Comparison of ENCODE assay signal across 1 cellular context in the genomic region with DNA sequence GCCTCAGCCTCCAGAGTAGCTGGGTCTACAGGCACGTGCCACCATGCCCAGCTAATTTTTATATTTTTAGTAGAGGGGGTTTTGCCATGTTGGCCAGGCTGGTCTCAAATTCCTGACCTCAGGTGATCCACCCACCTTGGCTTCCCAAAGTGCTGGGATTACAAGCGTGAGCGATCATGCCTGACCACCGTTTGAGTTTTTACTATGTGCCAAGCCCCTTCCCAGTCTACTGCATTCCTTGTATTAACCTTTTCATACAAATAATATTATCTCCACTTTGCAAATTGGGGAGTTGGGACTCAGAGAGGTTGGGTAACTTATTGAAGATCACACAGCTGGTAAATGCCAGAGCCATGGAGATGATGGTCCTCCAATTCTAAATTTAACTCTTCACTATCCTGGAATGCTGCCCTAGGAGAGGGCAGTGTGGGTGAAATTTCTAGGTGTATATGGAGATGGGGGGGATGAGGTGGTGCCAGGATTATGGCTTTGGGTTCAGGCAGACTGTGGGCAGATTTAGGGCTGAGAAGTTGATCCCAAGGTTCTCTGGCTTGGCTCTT.
A peak's percentile ranks its signal among the peaks of the same experiment; 100 is the strongest.
TF ChIP-seq lines count a peak whose summit lies in the region.

No MANE protein-coding gene starts in this region.

TF ChIP-seq in HepG2, 621 proteins besides CTCF, POLR2A, EP300 and RAD21:
- TF ChIP-seq REXO4 (CRISPR knock-in tag; IDR thresholded peaks at IDR 0.05; ENCODE audit: borderline replicate concordance) (no peak), ZNF83 (CRISPR knock-in tag; IDR thresholded peaks at IDR 0.05; ENCODE audit: borderline replicate concordance) (no peak), ZFP91 (CRISPR knock-in tag; IDR thresholded peaks at IDR 0.05; ENCODE audit: borderline replicate concordance) (no peak), ZBTB7A (CRISPR knock-in tag; IDR thresholded peaks at IDR 0.05) (no peak), ZNF414 (CRISPR knock-in tag; IDR thresholded peaks at IDR 0.05) (no peak), ZNF737 (CRISPR knock-in tag; IDR thresholded peaks at IDR 0.05; ENCODE audit: borderline replicate concordance) (no peak), ZNF652 (CRISPR knock-in tag; IDR thresholded peaks at IDR 0.05; ENCODE audit: borderline replicate concordance, low read depth) (peak; percentile 66), THAP7 (CRISPR knock-in tag; IDR thresholded peaks at IDR 0.05) (no peak), ZNF768 (CRISPR knock-in tag; IDR thresholded peaks at IDR 0.05) (peak; percentile 84; the same call in 1 of the 2 replicates), ATF7 (IDR thresholded peaks at IDR 0.05) (no peak), ATF7 (CRISPR knock-in tag; IDR thresholded peaks at IDR 0.05) (no peak), TAF15 (IDR thresholded peaks at IDR 0.05; ENCODE audit: low read depth, low read length, poor library complexity, severe bottlenecking) (no peak), HCFC1 (IDR thresholded peaks at IDR 0.05; ENCODE audit: low read depth, low read length) (no peak), ZNF883 (CRISPR knock-in tag; IDR thresholded peaks at IDR 0.05; ENCODE audit: not compliant biosample characterization) (no peak), POLR2AphosphoS5 (IDR thresholded peaks at IDR 0.05; ENCODE audit: low read depth, low read length) (no peak), ZNF777 (CRISPR knock-in tag; IDR thresholded peaks at IDR 0.05) (no peak), ATF2 (CRISPR knock-in tag; IDR thresholded peaks at IDR 0.05) (no peak), ZBTB20 (CRISPR knock-in tag; IDR thresholded peaks at IDR 0.05; ENCODE audit: borderline replicate concordance, low read depth) (no peak), MED8 (CRISPR knock-in tag; IDR thresholded peaks at IDR 0.05; ENCODE audit: insufficient replicate concordance) (no peak), ZNF710 (CRISPR knock-in tag; IDR thresholded peaks at IDR 0.05; ENCODE audit: borderline replicate concordance) (no peak), ZNF350 (CRISPR knock-in tag; IDR thresholded peaks at IDR 0.05; ENCODE audit: borderline replicate concordance, low read depth) (no peak), NFATC3 (CRISPR knock-in tag; IDR thresholded peaks at IDR 0.05) (no peak), NONO (IDR thresholded peaks at IDR 0.05) (no peak), NONO (CRISPR knock-in tag; conservative IDR thresholded peaks at IDR 0.05) (no peak), ZMYM3 (CRISPR knock-in tag; IDR thresholded peaks at IDR 0.05) (peak; percentile 31; the same call in 1 of the 2 replicates), FOXK1 (CRISPR knock-in tag; IDR thresholded peaks at IDR 0.05; ENCODE audit: borderline replicate concordance, low read depth) (no peak), SETDB1 (CRISPR knock-in tag; IDR thresholded peaks at IDR 0.05; ENCODE audit: borderline replicate concordance) (no peak), NAIF1 (CRISPR knock-in tag; IDR thresholded peaks at IDR 0.05; ENCODE audit: borderline replicate concordance) (no peak), FIP1L1 (IDR thresholded peaks at IDR 0.05; ENCODE audit: borderline replicate concordance, insufficient read depth, low read depth, low read length) (no peak), ZNF207 (IDR thresholded peaks at IDR 0.05; ENCODE audit: borderline replicate concordance) (no peak), KDM1A (CRISPR knock-in tag; IDR thresholded peaks at IDR 0.05) (0 out of 2 replicates have a peak, but pooled peaks have one; percentile 19), ZNF572 (CRISPR knock-in tag; IDR thresholded peaks at IDR 0.05) (no peak), SP5 (CRISPR knock-in tag; IDR thresholded peaks at IDR 0.05; ENCODE audit: borderline replicate concordance, low read depth) (no peak), TP53 (CRISPR knock-in tag; conservative IDR thresholded peaks at IDR 0.05) (no peak)
- TF ChIP-seq, protein P1, sequence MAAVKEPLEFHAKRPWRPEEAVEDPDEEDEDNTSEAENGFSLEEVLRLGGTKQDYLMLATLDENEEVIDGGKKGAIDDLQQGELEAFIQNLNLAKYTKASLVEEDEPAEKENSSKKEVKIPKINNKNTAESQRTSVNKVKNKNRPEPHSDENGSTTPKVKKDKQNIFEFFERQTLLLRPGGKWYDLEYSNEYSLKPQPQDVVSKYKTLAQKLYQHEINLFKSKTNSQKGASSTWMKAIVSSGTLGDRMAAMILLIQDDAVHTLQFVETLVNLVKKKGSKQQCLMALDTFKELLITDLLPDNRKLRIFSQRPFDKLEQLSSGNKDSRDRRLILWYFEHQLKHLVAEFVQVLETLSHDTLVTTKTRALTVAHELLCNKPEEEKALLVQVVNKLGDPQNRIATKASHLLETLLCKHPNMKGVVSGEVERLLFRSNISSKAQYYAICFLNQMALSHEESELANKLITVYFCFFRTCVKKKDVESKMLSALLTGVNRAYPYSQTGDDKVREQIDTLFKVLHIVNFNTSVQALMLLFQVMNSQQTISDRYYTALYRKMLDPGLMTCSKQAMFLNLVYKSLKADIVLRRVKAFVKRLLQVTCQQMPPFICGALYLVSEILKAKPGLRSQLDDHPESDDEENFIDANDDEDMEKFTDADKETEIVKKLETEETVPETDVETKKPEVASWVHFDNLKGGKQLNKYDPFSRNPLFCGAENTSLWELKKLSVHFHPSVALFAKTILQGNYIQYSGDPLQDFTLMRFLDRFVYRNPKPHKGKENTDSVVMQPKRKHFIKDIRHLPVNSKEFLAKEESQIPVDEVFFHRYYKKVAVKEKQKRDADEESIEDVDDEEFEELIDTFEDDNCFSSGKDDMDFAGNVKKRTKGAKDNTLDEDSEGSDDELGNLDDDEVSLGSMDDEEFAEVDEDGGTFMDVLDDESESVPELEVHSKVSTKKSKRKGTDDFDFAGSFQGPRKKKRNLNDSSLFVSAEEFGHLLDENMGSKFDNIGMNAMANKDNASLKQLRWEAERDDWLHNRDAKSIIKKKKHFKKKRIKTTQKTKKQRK (IDR thresholded peaks at IDR 0.05; ENCODE audit: low read length), result no peak
